21 cellular contexts compared by ENCODE assay signal in genomic region chr15:47397587-47397986, GRCh38.
"Had no signal": no experiment of that assay in that cellular context is flagged by ENCODE, and none has a peak within 500 bp of the region (broad histone marks: within the 10 kb centered on the region; RNA-seq: fewer than 3 reads in every experiment).

No MANE protein-coding gene starts in this region.

- DNase-seq: activated CD4-positive, alpha-beta memory T cell treated with anti-CD3 and anti-CD28 coated beads, Interleukin-2, amount 10 ng/mL, durations not matched to agents 7 days and 5 days; activated CD4-positive, alpha-beta T cell treated with anti-CD3 and anti-CD28 coated beads for 36 hours; activated CD4-positive, alpha-beta T cell treated with anti-CD3 and anti-CD28 coated beads, Interleukin-2, amount 50 U/mL, for 1 hour; activated gamma-delta T cell; activated naive CD4-positive, alpha-beta T cell treated with anti-CD3 and anti-CD28 coated beads for 36 hours; activated T-cell treated with anti-CD3 and anti-CD28 coated beads for 4 hours; activated T-cell treated with anti-CD3 and anti-CD28 coated beads, Interleukin-2, amount 50 U/mL, for 48 hours; MM.1S; NCI-H1105; NCI-H1436; NCI-H1694 treated with DMSO at 0.1 percent for 48 hours; NCI-H2029 treated with DMSO at 0.1 percent for 48 hours; NCI-H345; NCI-H510A; NCI-H526 treated with DMSO at 0.1 percent for 48 hours; NCI-H82; PC-3; SIG-M5; T-helper 2 cell; T1000; WERI-Rb-1 had no signal

- H3K27ac ChIP-seq: WERI-Rb-1 had no signal

- H3K36me3 ChIP-seq: WERI-Rb-1 had no signal
